8 cellular contexts compared by ENCODE assay signal in genomic region chr3:129122697-129123055, GRCh38. TPM values are rescaled to one million over a fixed set of nuclear protein-coding genes. Genes with fewer than 3 reads are reported as not detected.
DNase-seq lines count a peak whose midpoint lies in the region; ATAC-seq and TF ChIP-seq lines count a peak whose summit lies in the region.

No MANE protein-coding gene starts in this region.

- WGBS in esophagus, 2 donors = 50 to 63% methylated on average over 3 of the region's 3 CpGs

- intact Hi-C loops in Panc1 (cut with micrococcal nuclease; ENCODE audit: unreplicated experiment) = no loop called here

- peaks cover 12% of the 10 kb centered on the region for H3K79me2 ChIP-seq in parathyroid adenoma

- no peak for ATAC-seq in Panc1

- peak overlapping the region; percentile 99 for H2AFZ ChIP-seq in parathyroid adenoma

- H3K27me3 ChIP-seq in Panc1 (ENCODE audit: control insufficient read depth, insufficient read depth, low read length) (no peaks in the 10 kb centered on the region), esophagus (ENCODE audit: control insufficient read depth in 1 of 2, insufficient read depth in 2 of 2, low read length in 2 of 2) (no peaks in the 10 kb centered on the region), parathyroid adenoma (ENCODE audit: control insufficient read depth, insufficient read depth, low read length) (no peaks in the 10 kb centered on the region)

- DNase-seq in EL = peak; percentile 15
- DNase-seq in Panc1 (ENCODE audit: low read depth, low spot score) = no peak
- DNase-seq in NCI-H345 (lab: John Stamatoyannopoulos, UW) = no peak
- DNase-seq in NCI-H2029 treated with DMSO at 0.1 percent for 48 hours (lab: John Stamatoyannopoulos, UW) = no peak
- no peak for DNase-seq in UCSD-AML1 (lab: John Stamatoyannopoulos, UW; ENCODE audit: unreplicated experiment)
- DNase-seq in foreskin melanocyte = no peak

- H3K9me3 ChIP-seq in Panc1 (ENCODE audit: control insufficient read depth, insufficient read depth, low read depth, low read length) (no peaks in the 10 kb centered on the region), esophagus (ENCODE audit: control insufficient read depth in 2 of 2, insufficient read depth in 1 of 2, low read depth in 1 of 2, low read length in 1 of 2) (no peaks in the 10 kb centered on the region), parathyroid adenoma (ENCODE audit: control insufficient read depth, low read length) (no peaks in the 10 kb centered on the region)

- no peak for TF ChIP-seq CTCF in Panc1 (IDR thresholded peaks at IDR 0.05)
- no peak for TF ChIP-seq CTCF in parathyroid adenoma (IDR thresholded peaks at IDR 0.05)

- H3K36me3 ChIP-seq in Panc1 (ENCODE audit: control insufficient read depth, insufficient read depth, low read length) = no peaks in the 10 kb centered on the region; the same call in 1 of the 2 replicates
- peaks cover 0 to 5% of the 10 kb centered on the region in 2 donors for H3K36me3 ChIP-seq in esophagus (ENCODE audit: control insufficient read depth in 2 of 2, insufficient read depth in 2 of 2, low read length in 1 of 2)
- no peaks in the 10 kb centered on the region for H3K36me3 ChIP-seq in parathyroid adenoma (ENCODE audit: control insufficient read depth, insufficient read depth, low read length)

- H3K27ac ChIP-seq in Panc1 (ENCODE audit: low read length) (peak overlapping the region; percentile 26), esophagus (ENCODE audit: low read depth in 2 of 2, low read length in 1 of 2) (peak overlapping the region; percentile 91 to 92), parathyroid adenoma (peak overlapping the region; percentile 80)

- no TSS peak for BruUV-seq in Panc1 (replicated peaks; lab: Mats Ljungman, UMichigan)

- CTCF ChIA-PET in Panc1 (lab: Charles Lee) = interaction anchor here (0.6 to 0.8 kb wide), 3 partner anchors 40 to 72 kb away, joined by 4 to 5 read pairs (median 5); no protein-coding TSS in a partner anchor

- in situ Hi-C loops in Panc1 (cut with HindIII; ENCODE audit: low pct_unique_long_range_greater_than_20kb, low sequenced_read_pairs) = loop anchor here (10.0 kb wide), 1 partner anchor 128 kb away; the partner anchor contains the start of gene CFAP92

- H3K4me1 ChIP-seq in Panc1 (ENCODE audit: control insufficient read depth, insufficient read depth, low read length) (peaks cover 20% of the 10 kb centered on the region), esophagus (ENCODE audit: control insufficient read depth in 2 of 2, insufficient read depth in 2 of 2, low read length in 1 of 2) (peaks cover 7 to 9% of the 10 kb centered on the region in 2 donors), parathyroid adenoma (peaks cover 11% of the 10 kb centered on the region)

- H3K9ac ChIP-seq in parathyroid adenoma = no peak overlapping the region

- POLR2A ChIA-PET in Panc1 (lab: Charles Lee) = interaction anchor here (0.6 to 0.7 kb wide), 2 partner anchors 126 to 506 kb away, joined by 4 to 7 read pairs; no protein-coding TSS in a partner anchor

- H3K4me2 ChIP-seq in parathyroid adenoma (ENCODE audit: low read length) = no peak overlapping the region

- H3K4me3 ChIP-seq in Panc1 (ENCODE audit: low read depth in 2 of 2, low read length in 2 of 2) (no peak overlapping the region; a peak in 1 of 4 replicates), esophagus (ENCODE audit: low read depth in 1 of 2, low read length in 2 of 2) (no peak overlapping the region), parathyroid adenoma (ENCODE audit: low read depth, low read length) (no peak overlapping the region)

RNA-seq across cellular contexts. Expression of gene RAB43, which starts 1.1 kb away (rescaled TPM):
- 27.7 TPM for total RNA-seq in Panc1 (2021; ENCODE audit: unreplicated experiment)
- polyA plus RNA-seq in Panc1 (2012; ENCODE audit: insufficient read length) = 30.0 TPM
- 1 to 10 TPM; 3.6 to 6.5 TPM for polyA plus RNA-seq in esophagus

RNA-seq across cellular contexts. Expression of gene ISY1, which starts 38.2 kb away (rescaled TPM):
- total RNA-seq in Panc1 (2021; ENCODE audit: unreplicated experiment) = 45.7 TPM
- 53.6 TPM for polyA plus RNA-seq in Panc1 (2012; ENCODE audit: insufficient read length)
- polyA plus RNA-seq in esophagus = 10 to 100 TPM; 14.9 to 22.1 TPM

Comparison
In these comparisons a context has a peak if more than half of its experiments do, and no peak if none do; other contexts are left out.
1. H3K27ac ChIP-seq: peak in every context shown above with its lines; median percentile 92 in esophagus; 80 in parathyroid adenoma; 26 in Panc1.